9 cellular contexts compared by ENCODE assay signal in genomic region chr5:178589180-178590140, GRCh38. TPM values are rescaled to one million over a fixed set of nuclear protein-coding genes. Genes with fewer than 3 reads are reported as not detected.
DNase-seq lines count a peak whose midpoint lies in the region; ATAC-seq and TF ChIP-seq lines count a peak whose summit lies in the region.
"Had no signal": no experiment of that assay in that cellular context is flagged by ENCODE, and none has a peak within 500 bp of the region (broad histone marks: within the 10 kb centered on the region; RNA-seq: fewer than 3 reads in every experiment).

No MANE protein-coding gene starts in this region.

- in situ Hi-C loops in Panc1 (cut with HindIII; ENCODE audit: low pct_unique_long_range_greater_than_20kb, low sequenced_read_pairs): no loop called here

- ATAC-seq in Panc1: peak; percentile 72
- no peak for ATAC-seq in GM21423 (IDR thresholded peaks at IDR 0.05; ENCODE audit: unreplicated experiment)
- no peak for ATAC-seq in GM19324 (IDR thresholded peaks at IDR 0.05; ENCODE audit: low FRiP score, unreplicated experiment)

- H3K27me3 ChIP-seq in Panc1 (ENCODE audit: control insufficient read depth, insufficient read depth, low read length): peaks cover 13% of the 10 kb centered on the region
- H3K27me3 ChIP-seq in mononuclear cell (ENCODE audit: insufficient read depth, low read length): peaks cover 15% of the 10 kb centered on the region
- peaks cover 30% of the 10 kb centered on the region for H3K27me3 ChIP-seq in effector memory CD4-positive, alpha-beta T cell (replicated peaks; ENCODE audit: control insufficient read depth, insufficient read depth, low read length, poor library complexity, severe bottlenecking)

- intact Hi-C loops in Panc1 (cut with micrococcal nuclease; ENCODE audit: unreplicated experiment): loop anchor here (5.0 kb wide), 1 partner anchor 307 kb away; no protein-coding TSS in a partner anchor

- no peaks in the 10 kb centered on the region for H3K36me3 ChIP-seq in Panc1 (ENCODE audit: control insufficient read depth, insufficient read depth, low read length)
- no peaks in the 10 kb centered on the region for H3K36me3 ChIP-seq in effector memory CD4-positive, alpha-beta T cell (ENCODE audit: control insufficient read depth, insufficient read depth, low read length)

- TF ChIP-seq CTCF in Panc1 (IDR thresholded peaks at IDR 0.05) (no peak; the same call in 1 of the 2 replicates), epithelial cell of esophagus (IDR thresholded peaks at IDR 0.05; ENCODE audit: insufficient read depth, low read depth, low read length, missing control alignments) (no peak)

- peak overlapping the region in 1 of 2 experiments; percentile 37; a peak in 2 of 4 replicates for H3K4me3 ChIP-seq in Panc1 (ENCODE audit: low read depth in 2 of 2, low read length in 2 of 2)
- H3K4me3 ChIP-seq in epithelial cell of esophagus (ENCODE audit: low read length): peak overlapping the region; percentile 34
- peak overlapping the region; percentile 31 for H3K4me3 ChIP-seq in mononuclear cell (ENCODE audit: low read length)
- H3K4me3 ChIP-seq in effector memory CD4-positive, alpha-beta T cell (ENCODE audit: insufficient read depth, low read depth, low read length, poor library complexity, severe bottlenecking): no peak overlapping the region

- CTCF ChIA-PET in Panc1 (lab: Charles Lee): interaction anchor here (0.7 to 1.0 kb wide), 3 partner anchors 305 to 309 kb away, joined by 3 to 5 read pairs (median 3); no protein-coding TSS in a partner anchor

- no peak overlapping the region for H3K27ac ChIP-seq in Panc1 (ENCODE audit: low read length)
- no peak overlapping the region for H3K27ac ChIP-seq in effector memory CD4-positive, alpha-beta T cell (ENCODE audit: insufficient read depth, low read length, poor library complexity, severe bottlenecking)

- no TSS peak for BruUV-seq in Panc1 (replicated peaks; lab: Mats Ljungman, UMichigan)

- DNase-seq in NCI-H82 (lab: John Stamatoyannopoulos, UW): peak; percentile 58
- DNase-seq in NCI-H82 treated with DMSO at 0.1 percent for 48 hours (lab: John Stamatoyannopoulos, UW; ENCODE audit: unreplicated experiment): no peak
- no peak for DNase-seq in Panc1 (ENCODE audit: low read depth, low spot score)
- peak; percentile 51 for DNase-seq in epithelial cell of esophagus (ENCODE audit: low read depth)
- no peak for DNase-seq in effector memory CD4-positive, alpha-beta T cell

- H3K9me3 ChIP-seq in Panc1 (ENCODE audit: control insufficient read depth, insufficient read depth, low read depth, low read length) (no peaks in the 10 kb centered on the region), mononuclear cell (ENCODE audit: low read depth, low read length) (peaks cover under 1% of the 10 kb centered on the region)
- no peaks in the 10 kb centered on the region for H3K9me3 ChIP-seq in effector memory CD4-positive, alpha-beta T cell (ENCODE audit: control insufficient read depth, low read length)

- H3K4me1 ChIP-seq in Panc1 (ENCODE audit: control insufficient read depth, insufficient read depth, low read length) (peaks cover 6% of the 10 kb centered on the region; the same call in 1 of the 2 replicates), mononuclear cell (ENCODE audit: insufficient read depth, low read length) (peaks cover 29% of the 10 kb centered on the region)
- peaks cover 7% of the 10 kb centered on the region for H3K4me1 ChIP-seq in effector memory CD4-positive, alpha-beta T cell (ENCODE audit: control insufficient read depth, insufficient read depth, low read length, poor library complexity, severe bottlenecking)

- POLR2A ChIA-PET in Panc1 (lab: Charles Lee): interaction anchor here (0.6 to 0.7 kb wide), 2 partner anchors 49 to 105 kb away, joined by 5 to 6 read pairs; no protein-coding TSS in a partner anchor

RNA-seq across cellular contexts. Expression of gene COL23A1, which starts 0.7 kb away (rescaled TPM):
- total RNA-seq in Panc1 (2021; ENCODE audit: unreplicated experiment) (0.05 TPM), mononuclear cell (0.10 TPM)
- not detected for polyA plus RNA-seq in Panc1 (2012; ENCODE audit: insufficient read length)
- total RNA-seq: pulmonary artery endothelial cell had no signal

RNA-seq across cellular contexts. Expression of gene CLK4, which starts 37.4 kb away (rescaled TPM):
- total RNA-seq in Panc1 (2021; ENCODE audit: unreplicated experiment) (23.4 TPM), mononuclear cell (92.1 TPM)
- polyA plus RNA-seq in Panc1 (2012; ENCODE audit: insufficient read length): 9.2 TPM

Comparison
In these comparisons a context has a peak if more than half of its experiments do, and no peak if none do; other contexts are left out.
1. DNase-seq: peak in NCI-H82 (single experiment) and epithelial cell of esophagus (single experiment); none in NCI-H82 treated with DMSO at 0.1 percent for 48 hours (single experiment), Panc1 (single experiment) and effector memory CD4-positive, alpha-beta T cell (0 of 3).